Comparison of ENCODE assay signal across 7 cellular contexts in genomic region chr12:64729909-64730584, GRCh38. TPM values are rescaled to one million over a fixed set of nuclear protein-coding genes. Genes with fewer than 3 reads are reported as not detected.
DNase-seq lines count a peak whose midpoint lies in the region; ATAC-seq and TF ChIP-seq lines count a peak whose summit lies in the region.

No MANE protein-coding gene starts in this region.

- H3K36me3 ChIP-seq in H7 (replicated peaks; ENCODE audit: control insufficient read depth, insufficient read depth, low read length), result 0 out of 2 replicates have a peak, but pooled peaks cover 2% of the 10 kb centered on the region

- no peak overlapping the region for H3K4me3 ChIP-seq in H7 (ENCODE audit: insufficient read depth, low read depth, low read length)

- in situ Hi-C loops in GM13976 (cut with MboI; ENCODE audit: low sequenced_read_pairs, unreplicated experiment), result no loop called here

- TF ChIP-seq CTCF in GM13976 (IDR thresholded peaks at IDR 0.05; ENCODE audit: borderline replicate concordance, control extremely low read depth, extremely low read depth, insufficient read depth, missing control alignments), result no peak

- POLR2A ChIA-PET in naive thymus-derived CD8-positive, alpha-beta T cell (lab: Charles Lee), result interaction anchor here (0.7 kb wide), 1 partner anchor 84 kb away, joined by 3 read pairs; no protein-coding TSS in a partner anchor

- peak overlapping the region; percentile 86 for H3K27ac Mint-ChIP-seq in T-helper 2 cell treated with Interferon-gamma antibody and Interleukin-4, amounts not matched to agents 5 μg/mL and 100 μg/mL, for 36 hours
- peak overlapping the region in 9 of 10 donors; percentile 40 to 93 (median 77) for H3K27ac Mint-ChIP-seq in naive thymus-derived CD8-positive, alpha-beta T cell

- H3K36me3 Mint-ChIP-seq in T-helper 2 cell treated with Interferon-gamma antibody and Interleukin-4, amounts not matched to agents 5 μg/mL and 100 μg/mL, for 36 hours (ENCODE audit: low read depth), result peaks cover 36% of the 10 kb centered on the region
- H3K36me3 Mint-ChIP-seq in naive thymus-derived CD8-positive, alpha-beta T cell, result peaks cover 4 to 76% (median 34%) of the 10 kb centered on the region in 3 donors

- peak; percentile 73 for ATAC-seq in GM21786 (IDR thresholded peaks at IDR 0.05; ENCODE audit: unreplicated experiment)
- no peak for ATAC-seq in naive thymus-derived CD8-positive, alpha-beta T cell

- no peaks in the 10 kb centered on the region for H3K9me3 Mint-ChIP-seq in T-helper 2 cell treated with Interferon-gamma antibody and Interleukin-4, amounts not matched to agents 5 μg/mL and 100 μg/mL, for 36 hours
- no peaks in the 10 kb centered on the region for H3K9me3 Mint-ChIP-seq in naive thymus-derived CD8-positive, alpha-beta T cell

- H3K4me3 Mint-ChIP-seq in T-helper 2 cell treated with Interferon-gamma antibody and Interleukin-4, amounts not matched to agents 5 μg/mL and 100 μg/mL, for 36 hours, result peak overlapping the region; percentile 62
- H3K4me3 Mint-ChIP-seq in naive thymus-derived CD8-positive, alpha-beta T cell, result peak overlapping the region in 4 of 10 donors; percentile 2 to 67 (median 42)

- DNase-seq in GM13976 (ENCODE audit: low spot score) (peak; percentile 27), dedifferentiated amniotic fluid mesenchymal stem cell (ENCODE audit: extremely low spot score) (no peak), H7 (no peak)
- no peak for DNase-seq in T-helper 2 cell treated with Interferon-gamma antibody and Interleukin-4, amounts not matched to agents 5 μg/mL and 100 μg/mL, for 36 hours (ENCODE audit: low spot score)
- DNase-seq in naive thymus-derived CD8-positive, alpha-beta T cell, result no peak
- no peak for DNase-seq in stimulated activated CD4-positive, alpha-beta T cell treated with anti-CD3 and anti-CD28 coated beads, Interleukin-2, amount 100 ng/mL, for 48 hours

- no peaks in the 10 kb centered on the region for H3K27me3 Mint-ChIP-seq in T-helper 2 cell treated with Interferon-gamma antibody and Interleukin-4, amounts not matched to agents 5 μg/mL and 100 μg/mL, for 36 hours (ENCODE audit: low read depth)
- no peaks in the 10 kb centered on the region for H3K27me3 Mint-ChIP-seq in naive thymus-derived CD8-positive, alpha-beta T cell

- no peaks in the 10 kb centered on the region for H3K27me3 ChIP-seq in H7 (ENCODE audit: control insufficient read depth, insufficient read depth, low read length)

- H3K4me1 Mint-ChIP-seq in T-helper 2 cell treated with Interferon-gamma antibody and Interleukin-4, amounts not matched to agents 5 μg/mL and 100 μg/mL, for 36 hours (ENCODE audit: low read depth), result peaks cover 20% of the 10 kb centered on the region
- H3K4me1 Mint-ChIP-seq in naive thymus-derived CD8-positive, alpha-beta T cell, result peaks cover 6 to 20% (median 18%) of the 10 kb centered on the region in 4 donors

RNA-seq across cellular contexts. Expression of gene GNS, which starts 29.2 kb away (rescaled TPM):
- 10 to 100 TPM; 30.1 to 30.2 TPM for total RNA-seq in naive thymus-derived CD8-positive, alpha-beta T cell
- polyA plus RNA-seq in naive thymus-derived CD8-positive, alpha-beta T cell, result 10 to 100 TPM; 36.3 to 39.8 (median 38.0) TPM
- 27.5 and 34.7 TPM in 2 replicates for total RNA-seq in H7 (2014; rRNA removed; shearing (Covaris generic))
